Comparison of ENCODE assay signal across 2 cellular contexts in genomic region chr4:156946508-156947197, GRCh38.
TF ChIP-seq lines count a peak whose summit lies in the region.

No MANE protein-coding gene starts in this region.

TF ChIP-seq in GM23338, 12 proteins besides CTCF, POLR2A, EP300 and RAD21 (continued from another document):
- no peak for TF ChIP-seq REST (IDR thresholded peaks at IDR 0.05; ENCODE audit: unreplicated experiment)
- no peak for TF ChIP-seq NANOG (IDR thresholded peaks at IDR 0.05; ENCODE audit: borderline replicate concordance)
- TF ChIP-seq EZH2phosphoT487 (IDR thresholded peaks at IDR 0.05; ENCODE audit: unreplicated experiment), result no peak
- TF ChIP-seq ZNF331 (CRISPR knock-in tag; IDR thresholded peaks at IDR 0.05; ENCODE audit: low read depth), result no peak
- TF ChIP-seq ZNF114 (CRISPR knock-in tag; IDR thresholded peaks at IDR 0.05), result no peak
- TF ChIP-seq POLR2AphosphoS5 (IDR thresholded peaks at IDR 0.05; ENCODE audit: low read depth), result no peak
- no peak for TF ChIP-seq ZNF462 (CRISPR knock-in tag; IDR thresholded peaks at IDR 0.05)
- TF ChIP-seq JUNB (IDR thresholded peaks at IDR 0.05; ENCODE audit: unreplicated experiment), result no peak
- TF ChIP-seq EZH2 (IDR thresholded peaks at IDR 0.05; ENCODE audit: low read depth, unreplicated experiment), result no peak

TF ChIP-seq in WTC11, 78 proteins besides CTCF, POLR2A, EP300 and RAD21 (continued from another document):
- TF ChIP-seq NFE2L1 (CRISPR knock-in tag; IDR thresholded peaks at IDR 0.05), result no peak
